9 cellular contexts compared by ENCODE assay signal in genomic region chr2:33476793-33477190, GRCh38. TPM values are rescaled to one million over a fixed set of nuclear protein-coding genes. Genes with fewer than 3 reads are reported as not detected.
A peak's percentile ranks its signal among the peaks of the same experiment; 100 is the strongest.
DNase-seq lines count a peak whose midpoint lies in the region; ATAC-seq and TF ChIP-seq lines count a peak whose summit lies in the region.
"Had no signal": no experiment of that assay in that cellular context is flagged by ENCODE, and none has a peak within 500 bp of the region (broad histone marks: within the 10 kb centered on the region; RNA-seq: fewer than 3 reads in every experiment).

No MANE protein-coding gene starts in this region.

- peaks cover 16% of the 10 kb centered on the region for H3K4me1 ChIP-seq in CD4-positive, CD25-positive, alpha-beta regulatory T cell (ENCODE audit: control insufficient read depth, insufficient read depth, low read length, poor library complexity, severe bottlenecking)
- H3K4me1 ChIP-seq in OCI-LY7 (ENCODE audit: insufficient read depth, low read length, poor library complexity, severe bottlenecking) (peaks cover 36% of the 10 kb centered on the region), endodermal cell (ENCODE audit: control insufficient read depth, insufficient read depth, low read length) (peaks cover 5% of the 10 kb centered on the region), osteoblast (ENCODE audit: insufficient read depth, low read length) (peaks cover 8% of the 10 kb centered on the region)

- ATAC-seq in CD4-positive, CD25-positive, alpha-beta regulatory T cell (ENCODE audit: low read depth in 2 of 2) = no peak

- no peaks in the 10 kb centered on the region for H3K9me3 ChIP-seq in CD4-positive, CD25-positive, alpha-beta regulatory T cell (ENCODE audit: control insufficient read depth in 2 of 2, low read length in 2 of 2)
- H3K9me3 ChIP-seq in OCI-LY7 (ENCODE audit: low read length) (no peaks in the 10 kb centered on the region), endodermal cell (ENCODE audit: control insufficient read depth, low read length) (peaks cover 9% of the 10 kb centered on the region), osteoblast (ENCODE audit: low read depth, low read length) (no peaks in the 10 kb centered on the region)

- TF ChIP-seq CTCF in OCI-LY7 (conservative IDR thresholded peaks at IDR 0.05; ENCODE audit: low read length) (no peak), endodermal cell (conservative IDR thresholded peaks at IDR 0.05) (no peak), osteoblast (IDR thresholded peaks at IDR 0.05; ENCODE audit: extremely low read depth, low read depth, low read length) (no peak)

- H3K9ac ChIP-seq in endodermal cell (ENCODE audit: extremely low read depth, low read length, poor library complexity, severe bottlenecking) = no peak overlapping the region

- WGBS in endodermal cell (ENCODE audit: insufficient coverage in 1 of 2, insufficient read length in 1 of 2), 2 experiments = 71 to 82% methylated on average over 2 to 4 of the region's 4 CpGs

- H3K27me3 ChIP-seq in CD4-positive, CD25-positive, alpha-beta regulatory T cell (ENCODE audit: control insufficient read depth, insufficient read depth, low read length) = no peaks in the 10 kb centered on the region
- H3K27me3 ChIP-seq in endodermal cell (ENCODE audit: control insufficient read depth, insufficient read depth, low read length, poor library complexity, severe bottlenecking) (peaks cover 73% of the 10 kb centered on the region), osteoblast (ENCODE audit: insufficient read depth, low read length) (peaks cover 9% of the 10 kb centered on the region)

- peak overlapping the region; percentile 94 for H3K27ac ChIP-seq in CD4-positive, CD25-positive, alpha-beta regulatory T cell (ENCODE audit: insufficient read depth, low read length, poor library complexity, severe bottlenecking)
- H3K27ac ChIP-seq in OCI-LY7 (ENCODE audit: low read depth, low read length, poor library complexity, severe bottlenecking) = peak overlapping the region; percentile 80
- no peak overlapping the region for H3K27ac ChIP-seq in endodermal cell (ENCODE audit: low read depth, low read length)
- H3K27ac ChIP-seq in osteoblast (ENCODE audit: low read depth, low read length) = peak overlapping the region; percentile 63

- H2AFZ ChIP-seq in OCI-LY7 (ENCODE audit: low read length) (peak overlapping the region; percentile 96; the same call in 1 of the 2 replicates), osteoblast (ENCODE audit: low read length) (peak overlapping the region; percentile 92)

- peak overlapping the region; percentile 96 to 99 (median 98) for H3K4me3 Mint-ChIP-seq in CD4-positive, CD25-positive, alpha-beta regulatory T cell
- peak overlapping the region; percentile 52 for H3K4me3 Mint-ChIP-seq in endodermal cell

- H3K9me3 Mint-ChIP-seq in CD4-positive, CD25-positive, alpha-beta regulatory T cell = no peaks in the 10 kb centered on the region
- peaks cover 21% of the 10 kb centered on the region for H3K9me3 Mint-ChIP-seq in endodermal cell

- H3K4me1 Mint-ChIP-seq in CD4-positive, CD25-positive, alpha-beta regulatory T cell = peaks cover 3 to 44% (median 21%) of the 10 kb centered on the region in 4 donors
- peaks cover 16% of the 10 kb centered on the region for H3K4me1 Mint-ChIP-seq in endodermal cell

- peak overlapping the region; percentile 99 for H3K27ac Mint-ChIP-seq in CD4-positive, CD25-positive, alpha-beta regulatory T cell
- H3K27ac Mint-ChIP-seq in endodermal cell = no peak overlapping the region

- H3K27me3 Mint-ChIP-seq in CD4-positive, CD25-positive, alpha-beta regulatory T cell = no peaks in the 10 kb centered on the region
- peaks cover 90% of the 10 kb centered on the region for H3K27me3 Mint-ChIP-seq in endodermal cell (ENCODE audit: insufficient read depth)

- CTCF ChIA-PET in OCI-LY7 (lab: Charles Lee; ENCODE audit: unreplicated experiment) = interaction anchor here (0.5 to 1.3 kb wide), 3 partner anchors 100 to 123 kb away, joined by 3 to 4 read pairs (median 3); partner anchors contain the start of gene FAM98A

- H3K4me2 ChIP-seq in OCI-LY7 (ENCODE audit: low read length) (peak overlapping the region; percentile 81), osteoblast (ENCODE audit: insufficient read depth, low read length) (peak overlapping the region; percentile 95)

- H3K4me3 ChIP-seq in CD4-positive, CD25-positive, alpha-beta regulatory T cell (ENCODE audit: low read depth, low read length) = peak overlapping the region; percentile 97
- H3K4me3 ChIP-seq in OCI-LY7 (ENCODE audit: low read depth, low read length, poor library complexity, severe bottlenecking) (peak overlapping the region; percentile 72), endodermal cell (ENCODE audit: low read length) (peak overlapping the region; percentile 69), osteoblast (ENCODE audit: insufficient read depth, low read length) (peak overlapping the region; percentile 78)

- H4K20me1 ChIP-seq in OCI-LY7 (ENCODE audit: insufficient read depth, low read length) (no peaks in the 10 kb centered on the region), osteoblast (ENCODE audit: insufficient read depth, low read length) (no peaks in the 10 kb centered on the region)

- H3K36me3 Mint-ChIP-seq in CD4-positive, CD25-positive, alpha-beta regulatory T cell = no peaks in the 10 kb centered on the region
- peaks cover 3% of the 10 kb centered on the region for H3K36me3 Mint-ChIP-seq in endodermal cell (ENCODE audit: low read depth)

- DNase-seq in CD4-positive, CD25-positive, alpha-beta regulatory T cell = no peak
- DNase-seq in OCI-LY7 (ENCODE audit: low spot score) (no peak), endodermal cell (no peak), osteoblast (ENCODE audit: insufficient read length, low spot score, missing footprints) (no peak), AG08395 (ENCODE audit: low spot score) (no peak), activated gamma-delta T cell treated with Interleukin-2 at 50 U/mL for 16 hours (no peak)
- DNase-seq in stimulated activated CD4-positive, alpha-beta T cell treated with anti-CD3 and anti-CD28 coated beads, Interleukin-15, amount 100 ng/mL, for 24 hours = no peak
- no peak for DNase-seq in stimulated activated CD4-positive, alpha-beta T cell treated with anti-CD3 and anti-CD28 coated beads, Interleukin-4, amount 100 ng/mL, for 24 hours
- DNase-seq: NCI-H1092 had no signal

- intact Hi-C loops in OCI-LY7 (cut with micrococcal nuclease; ENCODE audit: unreplicated experiment) = loop anchor here (1.0 to 5.0 kb wide), 2 partner anchors 107 to 121 kb away; partner anchors contain the start of gene FAM98A

- no peaks in the 10 kb centered on the region for H3K9me2 ChIP-seq in OCI-LY7 (ENCODE audit: insufficient read depth, low read length)

- TSS peak; percentile 79 for BruUV-seq in OCI-LY7 (replicated peaks; lab: Mats Ljungman, UMichigan)

- H3K79me2 ChIP-seq in OCI-LY7 (ENCODE audit: insufficient read depth, low read depth, low read length) = no peaks in the 10 kb centered on the region
- H3K79me2 ChIP-seq in osteoblast (ENCODE audit: insufficient read depth, low read length) = no peaks in the 10 kb centered on the region

- POLR2A ChIA-PET in OCI-LY7 (lab: Charles Lee) = interaction anchor here (0.6 to 1.8 kb wide), 3 partner anchors 17 to 122 kb away, joined by 3 to 12 read pairs (median 4); partner anchors contain the start of gene FAM98A

- H3K36me3 ChIP-seq in CD4-positive, CD25-positive, alpha-beta regulatory T cell (ENCODE audit: control insufficient read depth, insufficient read depth, low read length) = no peaks in the 10 kb centered on the region
- H3K36me3 ChIP-seq in OCI-LY7 (ENCODE audit: insufficient read depth, low read length) (no peaks in the 10 kb centered on the region), endodermal cell (ENCODE audit: control insufficient read depth, insufficient read depth, low read length) (no peaks in the 10 kb centered on the region), osteoblast (ENCODE audit: insufficient read depth, low read length) (no peaks in the 10 kb centered on the region)

RNA-seq across cellular contexts. Expression of gene RASGRP3, which starts 0.3 kb away (rescaled TPM):
- total RNA-seq in CD4-positive, CD25-positive, alpha-beta regulatory T cell = 9.1 TPM
- polyA plus RNA-seq in CD4-positive, CD25-positive, alpha-beta regulatory T cell = 1 to 10 TPM; 2.8 to 5.0 (median 4.4) TPM
- total RNA-seq in OCI-LY7 (2014; rRNA removed; shearing (Covaris generic)) = 5.1 and 5.3 TPM in 2 replicates
- total RNA-seq in OCI-LY7 (2022) (8.7 and 11.2 TPM in 2 replicates), endodermal cell (under 1 TPM in 1 of 2 donors, not detected in 1; 0.29 TPM), osteoblast (0.72 and 1.5 TPM in 2 replicates)
- 0.53 TPM for polyA plus RNA-seq in endodermal cell (2013, experiment 1 of 2)
- polyA plus RNA-seq in endodermal cell (2013, experiment 2 of 2) = 1.0 TPM
